In the genomic region with DNA sequence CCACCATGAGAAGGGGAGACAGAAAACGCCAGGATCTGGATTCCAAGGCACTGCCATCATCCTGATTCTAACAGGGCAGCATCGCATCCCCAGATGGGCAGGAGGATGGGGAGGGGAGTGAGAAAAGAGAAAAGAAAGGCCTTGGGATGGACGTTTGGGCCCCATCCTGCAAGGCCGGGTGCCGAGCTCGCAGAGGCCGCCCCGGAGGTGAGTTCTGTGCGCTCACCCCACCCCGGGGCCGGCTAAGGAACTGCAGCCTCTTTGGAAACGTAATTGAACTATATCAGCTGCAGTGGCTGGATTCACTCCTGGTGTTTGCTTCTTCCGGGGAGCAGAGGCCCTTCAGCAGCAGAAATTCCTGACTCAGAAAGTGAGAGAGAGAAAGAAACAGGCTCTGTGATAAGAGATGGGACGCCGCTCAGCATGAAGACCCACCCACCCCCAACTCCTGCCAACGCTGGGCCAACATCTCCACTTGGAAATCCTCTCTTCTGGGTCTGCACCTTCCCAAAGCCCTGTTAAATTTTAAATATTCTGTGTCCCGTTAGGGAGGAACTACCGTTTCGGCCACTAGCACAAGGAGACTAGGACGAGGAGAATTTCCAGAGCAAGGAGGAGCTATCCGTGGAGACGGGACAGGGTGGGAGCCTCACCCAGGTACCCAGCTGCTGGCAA, we compare ENCODE assay signal across 8 cellular contexts. TPM values are rescaled to one million over a fixed set of nuclear protein-coding genes. Genes with fewer than 3 reads are reported as not detected.
DNase-seq lines count a peak whose midpoint lies in the region; TF ChIP-seq lines count a peak whose summit lies in the region.

No MANE protein-coding gene starts in this region.

- no peaks in the 10 kb centered on the region for H3K9me3 Mint-ChIP-seq in HFFc6
- H3K9me3 Mint-ChIP-seq in brain: peaks cover 3 to 9% (median 7%) of the 10 kb centered on the region in 5 experiments

- H3K27me3 Mint-ChIP-seq in HFFc6 (ENCODE audit: insufficient read depth) (peaks cover 12% of the 10 kb centered on the region), brain (peaks cover 19% of the 10 kb centered on the region)

- H3K4me3 Mint-ChIP-seq in HFFc6 (peak overlapping the region; percentile 61; the same call in 1 of the 2 replicates), brain (peak overlapping the region; percentile 29 to 50 (median 48))

- peaks cover 13% of the 10 kb centered on the region for H3K4me1 Mint-ChIP-seq in HFFc6 (ENCODE audit: low read depth)
- H3K4me1 Mint-ChIP-seq in brain: peaks cover 44% of the 10 kb centered on the region

- TF ChIP-seq CTCF in HFFc6 (IDR thresholded peaks at IDR 0.05) (peak; percentile 86), brain (conservative IDR thresholded peaks at IDR 0.05) (peak; percentile 79 to 87)

- no peaks in the 10 kb centered on the region for H3K36me3 Mint-ChIP-seq in HFFc6 (ENCODE audit: low read depth)
- no peaks in the 10 kb centered on the region for H3K36me3 Mint-ChIP-seq in brain

- peak; percentile 72 for DNase-seq in NCI-H1436 (lab: John Stamatoyannopoulos, UW)
- DNase-seq in NCI-H1436 treated with DMSO at 0.1 percent for 48 hours (lab: John Stamatoyannopoulos, UW): no peak
- DNase-seq in HFFc6: peak; percentile 59
- DNase-seq in NAMALWA (ENCODE audit: low spot score): peak; percentile 71
- peak; percentile 19 for DNase-seq in T1000 (lab: John Stamatoyannopoulos, UW)
- peak; percentile 72 for DNase-seq in iris pigment epithelial cell (ENCODE audit: low read depth)
- peak; percentile 17 to 41 for DNase-seq in stimulated activated CD4-positive, alpha-beta T cell treated with anti-CD3 and anti-CD28 coated beads, Interleukin-15, amount 100 ng/mL, for 1 hour (ENCODE audit: low read depth in 1 of 2, low spot score in 1 of 2)

- H3K27ac Mint-ChIP-seq in HFFc6 (peak overlapping the region; percentile 71), brain (peak overlapping the region; percentile 72 to 93 (median 87))

RNA-seq across cellular contexts. Expression of a gene that starts 8.5 kb away (rescaled TPM):
- total RNA-seq in HFFc6 (2021; fragmentation: NEBNext Ultra II Directional; extraction: Animal tissue kit (Norgen Biotek cat#: 25700)): under 1 TPM in 3 of 6 experiments, not detected in 3; 0.05 to 0.15 (median 0.05) TPM
- 7.7 TPM for polyA plus RNA-seq in brain (ENCODE audit: insufficient read depth, low read depth, low replicate concordance)

RNA-seq across cellular contexts. Expression of a gene that starts 36.6 kb away (rescaled TPM):
- total RNA-seq in HFFc6 (2021; fragmentation: NEBNext Ultra II Directional; extraction: Animal tissue kit (Norgen Biotek cat#: 25700)): 10 to 100 TPM; 47.3 to 59.0 (median 55.8) TPM
- 99.7 TPM for polyA plus RNA-seq in brain (ENCODE audit: insufficient read depth, low read depth, low replicate concordance)
